In the genomic region with DNA sequence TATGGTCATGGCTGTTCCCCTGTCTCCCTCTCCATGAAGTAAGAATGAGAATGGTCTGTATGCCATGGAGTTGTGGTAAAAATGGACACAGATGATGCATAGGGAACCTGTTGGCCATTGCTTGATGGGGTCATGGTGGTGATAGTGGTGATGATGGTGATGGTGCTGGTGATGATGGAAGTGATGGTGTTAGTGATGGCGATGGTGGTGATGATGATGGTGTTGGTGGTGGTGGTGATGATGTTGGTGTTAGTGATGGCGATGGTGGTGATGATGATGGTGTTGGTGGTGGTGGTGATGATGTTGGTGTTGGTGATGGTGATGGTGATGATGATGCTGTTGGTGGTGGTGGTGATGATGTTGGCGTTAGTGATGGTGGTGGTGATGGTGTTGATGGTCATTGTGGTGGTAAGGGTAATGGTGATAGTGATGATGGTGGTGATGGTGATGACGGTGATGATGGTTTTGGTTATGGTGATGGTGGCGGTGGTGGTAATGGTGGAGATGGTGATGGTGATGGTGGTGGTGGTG, we compare ENCODE assay signal across 24 cellular contexts. TPM values are rescaled to one million over a fixed set of nuclear protein-coding genes. Genes with fewer than 3 reads are reported as not detected.
"Had no signal": no experiment of that assay in that cellular context is flagged by ENCODE, and none has a peak within 500 bp of the region (broad histone marks: within the 10 kb centered on the region; RNA-seq: fewer than 3 reads in every experiment).

No MANE protein-coding gene starts in this region.

- H3K4me3 ChIP-seq: adrenal gland, ascending aorta, hepatocyte, ovary, psoas muscle, right atrium auricular region, tibial artery had no signal

- H3K4me3 Mint-ChIP-seq: activated CD8-positive, alpha-beta T cell treated with anti-CD3 and anti-CD28 coated beads, Interleukin-2, amount 10 ng/mL, durations not matched to agents 7 days and 5 days; activated T-helper 17 cell treated with anti-CD3 and anti-CD28 coated beads, Interleukin-2, amount 50 U/mL, for 72 hours; mesothelial cell of epicardium; natural killer cell; stimulated activated naive CD8-positive, alpha-beta T cell treated with anti-CD3 and anti-CD28 coated beads, Interleukin-15, amount 100 ng/mL, for 72 hours had no signal

- H3K27me3 Mint-ChIP-seq: activated T-helper 17 cell treated with anti-CD3 and anti-CD28 coated beads, Interleukin-2, amount 50 U/mL, for 72 hours had no signal

- H3K36me3 Mint-ChIP-seq: mesothelial cell of epicardium, natural killer cell had no signal

- H2AFZ ChIP-seq: hepatocyte had no signal

- DNase-seq: activated CD4-positive, alpha-beta T cell treated with anti-CD3 and anti-CD28 coated beads, Interleukin-2, amount 50 U/mL, for 1 hour; activated CD8-positive, alpha-beta T cell treated with anti-CD3 and anti-CD28 coated beads, Interleukin-2, amount 10 ng/mL, durations not matched to agents 7 days and 5 days; adrenal gland; brain microvascular endothelial cell; central memory CD4-positive, alpha-beta T cell; dermis blood vessel endothelial cell; effector CD8-positive, alpha-beta T cell; foreskin keratinocyte; kidney glomerular epithelial cell; left ventricle myocardium superior; mammary epithelial cell; natural killer cell; ovary; psoas muscle; stimulated activated CD4-positive, alpha-beta T cell treated with anti-CD3 and anti-CD28 coated beads, Interleukin-4, amount 100 ng/mL, for 24 hours; stimulated activated naive CD8-positive, alpha-beta T cell treated with anti-CD3 and anti-CD28 coated beads, Interleukin-15, amount 100 ng/mL, for 72 hours; tibial artery had no signal

- ATAC-seq: activated CD4-positive, CD25-positive, alpha-beta regulatory T cell treated with anti-CD3 and anti-CD28 coated beads, Interleukin-2, amount 50 U/mL, for 24 hours; activated CD8-positive, alpha-beta T cell treated with anti-CD3 and anti-CD28 coated beads, Interleukin-2, amount 10 ng/mL, durations not matched to agents 7 days and 5 days; activated T-helper 17 cell treated with anti-CD3 and anti-CD28 coated beads, Interleukin-2, amount 50 U/mL, for 72 hours; foreskin keratinocyte; left ventricle myocardium superior; psoas muscle; stimulated activated naive CD8-positive, alpha-beta T cell treated with anti-CD3 and anti-CD28 coated beads, Interleukin-15, amount 100 ng/mL, for 72 hours had no signal

- H3K36me3 ChIP-seq: adrenal gland, ascending aorta, brain microvascular endothelial cell, ovary, right atrium auricular region, tibial artery had no signal

- H3K79me2 ChIP-seq: hepatocyte had no signal

- H3K4me2 ChIP-seq: hepatocyte had no signal

- H3K27ac ChIP-seq: adrenal gland, ascending aorta, brain microvascular endothelial cell, foreskin keratinocyte, hepatocyte, ovary, psoas muscle, right atrium auricular region, tibial artery, VCaP had no signal

- H3K9me3 ChIP-seq: adrenal gland, ascending aorta, ovary, psoas muscle, right atrium auricular region, tibial artery had no signal

- H3K4me1 Mint-ChIP-seq: mesothelial cell of epicardium had no signal

- H3K27ac Mint-ChIP-seq: activated CD8-positive, alpha-beta T cell treated with anti-CD3 and anti-CD28 coated beads, Interleukin-2, amount 10 ng/mL, durations not matched to agents 7 days and 5 days; activated T-helper 17 cell treated with anti-CD3 and anti-CD28 coated beads, Interleukin-2, amount 50 U/mL, for 72 hours; mesothelial cell of epicardium; stimulated activated naive CD8-positive, alpha-beta T cell treated with anti-CD3 and anti-CD28 coated beads, Interleukin-15, amount 100 ng/mL, for 72 hours had no signal

- H3K4me1 ChIP-seq: adrenal gland, ascending aorta, psoas muscle, right atrium auricular region, tibial artery had no signal

- H3K27me3 ChIP-seq: adrenal gland, ascending aorta, ovary, right atrium auricular region had no signal

RNA-seq across cellular contexts. Expression of a gene that starts 5.1 kb away (rescaled TPM):
- total RNA-seq: ascending aorta, dermis blood vessel endothelial cell, left ventricle myocardium superior had no signal
- polyA plus RNA-seq: foreskin keratinocyte had no signal
